18 cellular contexts compared by ENCODE assay signal in genomic region chr1:200037501-200037900, GRCh38. TPM values are rescaled to one million over a fixed set of nuclear protein-coding genes. Genes with fewer than 3 reads are reported as not detected.
A peak's percentile ranks its signal among the peaks of the same experiment; 100 is the strongest.
DNase-seq lines count a peak whose midpoint lies in the region; ATAC-seq, FAIRE-seq and TF ChIP-seq lines count a peak whose summit lies in the region.
"Had no signal": no experiment of that assay in that cellular context is flagged by ENCODE, and none has a peak within 500 bp of the region (broad histone marks: within the 10 kb centered on the region; RNA-seq: fewer than 3 reads in every experiment).

No MANE protein-coding gene starts in this region.

- peaks cover 47% of the 10 kb centered on the region for H3K27me3 Mint-ChIP-seq in MCF 10A (ENCODE audit: insufficient read depth, unreplicated experiment)
- no peaks in the 10 kb centered on the region for H3K27me3 Mint-ChIP-seq in central memory CD8-positive, alpha-beta T cell
- H3K27me3 Mint-ChIP-seq in naive thymus-derived CD4-positive, alpha-beta T cell, result peaks cover 23 to 55% (median 29%) of the 10 kb centered on the region in 5 donors
- peaks cover 28% of the 10 kb centered on the region for H3K27me3 Mint-ChIP-seq in activated T-cell treated with anti-CD3 and anti-CD28 coated beads, Interleukin-2, amount 50 U/mL, for 72 hours (ENCODE audit: low read depth)

- TF ChIP-seq CTCF in MCF 10A (IDR thresholded peaks at IDR 0.05; ENCODE audit: unreplicated experiment) (no peak), breast epithelium (IDR thresholded peaks at IDR 0.05) (no peak), foreskin keratinocyte (conservative IDR thresholded peaks at IDR 0.05) (no peak)

- intact Hi-C loops in MCF 10A (cut with micrococcal nuclease) (no loop called here), breast epithelium (cut with DNase I; ENCODE audit: low total_unique reads) (no loop called here)
- intact Hi-C loops in naive thymus-derived CD4-positive, alpha-beta T cell (cut with micrococcal nuclease), result no loop called here

- no peaks in the 10 kb centered on the region for H3K9me3 Mint-ChIP-seq in MCF 10A (ENCODE audit: unreplicated experiment)
- no peaks in the 10 kb centered on the region for H3K9me3 Mint-ChIP-seq in central memory CD8-positive, alpha-beta T cell
- peaks cover 0 to 5% (median 0%) of the 10 kb centered on the region in 11 donors for H3K9me3 Mint-ChIP-seq in naive thymus-derived CD4-positive, alpha-beta T cell
- no peaks in the 10 kb centered on the region for H3K9me3 Mint-ChIP-seq in activated T-cell treated with anti-CD3 and anti-CD28 coated beads, Interleukin-2, amount 50 U/mL, for 72 hours

- TF ChIP-seq POLR2A in breast epithelium (IDR thresholded peaks at IDR 0.05) (no peak), GM12891 (IDR thresholded peaks at IDR 0.05; ENCODE audit: low read depth, low read length) (no peak)

- no peak for FAIRE-seq in GM12891 (lab: Jason Lieb, UNC)
- FAIRE-seq: GM18507 had no signal

- H3K27ac ChIP-seq in breast epithelium (no peak overlapping the region), foreskin keratinocyte (no peak overlapping the region)
- no peak overlapping the region for H3K27ac ChIP-seq in naive thymus-derived CD4-positive, alpha-beta T cell (ENCODE audit: low read depth, low read length)

- no TSS peak for BruUV-seq in MCF 10A (replicated peaks; lab: Mats Ljungman, UMichigan)

- POLR2A ChIA-PET in MCF 10A (lab: Yijun Ruan, JAX), result no interaction called here
- POLR2A ChIA-PET in naive thymus-derived CD4-positive, alpha-beta T cell (lab: Charles Lee), result no interaction called here

- peak overlapping the region; percentile 1 for H3K4me3 Mint-ChIP-seq in MCF 10A (ENCODE audit: unreplicated experiment)
- H3K4me3 Mint-ChIP-seq in central memory CD8-positive, alpha-beta T cell, result peak overlapping the region; percentile 3
- peak overlapping the region in 6 of 10 donors; percentile 3 to 80 (median 28) for H3K4me3 Mint-ChIP-seq in naive thymus-derived CD4-positive, alpha-beta T cell
- peak overlapping the region in 1 of 2 donors; percentile 29 for H3K4me3 Mint-ChIP-seq in activated T-cell treated with anti-CD3 and anti-CD28 coated beads, Interleukin-2, amount 50 U/mL, for 72 hours

- no peak overlapping the region for H3K4me3 ChIP-seq in breast epithelium
- H3K4me3 ChIP-seq in naive thymus-derived CD4-positive, alpha-beta T cell (ENCODE audit: low read length), result no peak overlapping the region

- CTCF ChIA-PET in MCF 10A (lab: Yijun Ruan, JAX), result interaction anchor here (1.0 to 1.1 kb wide), 2 partner anchors 9 kb away, joined by 3 read pairs; no protein-coding TSS in a partner anchor
- CTCF ChIA-PET in naive thymus-derived CD4-positive, alpha-beta T cell (lab: Charles Lee), result no interaction called here

- H3K27me3 ChIP-seq in breast epithelium, result peaks cover 2 to 98% of the 10 kb centered on the region in 2 donors
- peaks cover 9 to 39% of the 10 kb centered on the region in 2 donors for H3K27me3 ChIP-seq in naive thymus-derived CD4-positive, alpha-beta T cell (ENCODE audit: control insufficient read depth in 2 of 2, insufficient read depth in 2 of 2, low read length in 2 of 2)
- peaks cover 99% of the 10 kb centered on the region for H3K27me3 ChIP-seq in foreskin keratinocyte

- no peak overlapping the region for H3K27ac Mint-ChIP-seq in MCF 10A (ENCODE audit: low read depth, unreplicated experiment)
- no peak overlapping the region for H3K27ac Mint-ChIP-seq in central memory CD8-positive, alpha-beta T cell (ENCODE audit: low read depth)
- no peak overlapping the region for H3K27ac Mint-ChIP-seq in naive thymus-derived CD4-positive, alpha-beta T cell
- H3K27ac Mint-ChIP-seq in activated T-cell treated with anti-CD3 and anti-CD28 coated beads, Interleukin-2, amount 50 U/mL, for 72 hours, result no peak overlapping the region

- no peaks in the 10 kb centered on the region for H3K36me3 Mint-ChIP-seq in MCF 10A (ENCODE audit: insufficient read depth, unreplicated experiment)
- no peaks in the 10 kb centered on the region for H3K36me3 Mint-ChIP-seq in central memory CD8-positive, alpha-beta T cell (ENCODE audit: insufficient read depth)
- peaks cover 0 to 7% (median 0%) of the 10 kb centered on the region in 5 donors for H3K36me3 Mint-ChIP-seq in naive thymus-derived CD4-positive, alpha-beta T cell
- no peaks in the 10 kb centered on the region for H3K36me3 Mint-ChIP-seq in activated T-cell treated with anti-CD3 and anti-CD28 coated beads, Interleukin-2, amount 50 U/mL, for 72 hours (ENCODE audit: insufficient read depth in 2 of 2)

- peaks cover 0 to 14% of the 10 kb centered on the region in 2 donors for H3K4me1 ChIP-seq in breast epithelium
- H3K4me1 ChIP-seq in naive thymus-derived CD4-positive, alpha-beta T cell (ENCODE audit: control insufficient read depth in 2 of 2, insufficient read depth in 2 of 2, low read length in 2 of 2), result peaks cover 4 to 24% of the 10 kb centered on the region in 2 donors
- peaks cover 3% of the 10 kb centered on the region for H3K4me1 ChIP-seq in foreskin keratinocyte

- H3K9me3 ChIP-seq in breast epithelium, result no peaks in the 10 kb centered on the region
- H3K9me3 ChIP-seq in naive thymus-derived CD4-positive, alpha-beta T cell (ENCODE audit: control insufficient read depth in 2 of 3, low read length in 3 of 3), result no peaks in the 10 kb centered on the region
- H3K9me3 ChIP-seq: HAP-1 had no signal

- ATAC-seq in central memory CD8-positive, alpha-beta T cell (replicated peaks; ENCODE audit: extremely low read depth, poor library complexity, severe bottlenecking), result no peak
- ATAC-seq in naive thymus-derived CD4-positive, alpha-beta T cell, result no peak
- ATAC-seq in activated T-cell treated with anti-CD3 and anti-CD28 coated beads, Interleukin-2, amount 50 U/mL, for 72 hours (replicated peaks in 1 of 2), result no peak
- ATAC-seq in foreskin keratinocyte, result no peak

- no peaks in the 10 kb centered on the region for H3K4me1 Mint-ChIP-seq in MCF 10A (ENCODE audit: insufficient read depth, unreplicated experiment)
- H3K4me1 Mint-ChIP-seq in central memory CD8-positive, alpha-beta T cell, result peaks cover 26% of the 10 kb centered on the region
- peaks cover 12 to 39% (median 26%) of the 10 kb centered on the region in 7 donors for H3K4me1 Mint-ChIP-seq in naive thymus-derived CD4-positive, alpha-beta T cell
- peaks cover 13% of the 10 kb centered on the region for H3K4me1 Mint-ChIP-seq in activated T-cell treated with anti-CD3 and anti-CD28 coated beads, Interleukin-2, amount 50 U/mL, for 72 hours (ENCODE audit: low read depth)

- H3K36me3 ChIP-seq in breast epithelium, result no peaks in the 10 kb centered on the region
- no peaks in the 10 kb centered on the region for H3K36me3 ChIP-seq in naive thymus-derived CD4-positive, alpha-beta T cell (ENCODE audit: control insufficient read depth in 2 of 3, insufficient read depth in 3 of 3, low read length in 3 of 3)
- H3K36me3 ChIP-seq: HAP-1 had no signal

- DNase-seq in MCF 10A (ENCODE audit: unreplicated experiment) (no peak), breast epithelium (ENCODE audit: low spot score in 2 of 2) (no peak), GM12891 (ENCODE audit: insufficient read length, low spot score) (no peak), foreskin keratinocyte (no peak)
- DNase-seq in central memory CD8-positive, alpha-beta T cell (ENCODE audit: low spot score in 2 of 2), result no peak
- no peak for DNase-seq in naive thymus-derived CD4-positive, alpha-beta T cell
- no peak for DNase-seq in activated T-cell treated with anti-CD3 and anti-CD28 coated beads, Interleukin-2, amount 50 U/mL, for 72 hours
- no peak for DNase-seq in activated naive CD4-positive, alpha-beta T cell (lab: John Stamatoyannopoulos, UW)
- DNase-seq: 8988T, C1 segment of cervical spinal cord, COR-L47, DMS53, NCI-H1417, NCI-H2029, NCI-H524, SHP77 treated with DMSO at 0.1 percent for 48 hours had no signal

TF ChIP-seq in GM12891, 5 proteins besides CTCF, POLR2A, EP300 and RAD21:
- no peak for TF ChIP-seq PAX5 (IDR thresholded peaks at IDR 0.05; ENCODE audit: insufficient read depth, low read length, severe bottlenecking)
- TF ChIP-seq TAF1 (IDR thresholded peaks at IDR 0.05; ENCODE audit: low read depth, low read length), result no peak
- TF ChIP-seq POU2F2 (IDR thresholded peaks at IDR 0.05; ENCODE audit: low read depth, low read length), result no peak
- TF ChIP-seq POLR2AphosphoS5 (IDR thresholded peaks at IDR 0.05; ENCODE audit: low read depth, low read length), result no peak
- no peak for TF ChIP-seq SPI1 (IDR thresholded peaks at IDR 0.05; ENCODE audit: low read depth, low read length)

RNA-seq across cellular contexts. Expression of gene NR5A2, which starts 10.0 kb away (rescaled TPM):
- 0.09 TPM in 1 of 2 replicates, not detected in the other for total RNA-seq in MCF 10A (2022)
- total RNA-seq in breast epithelium, result 1 to 10 TPM; 4.1 to 5.6 (median 4.9) TPM
- total RNA-seq in naive thymus-derived CD4-positive, alpha-beta T cell, result under 1 TPM in 1 of 5 experiments, not detected in 4; 0.10 TPM
- not detected for polyA plus RNA-seq in naive thymus-derived CD4-positive, alpha-beta T cell
- polyA plus RNA-seq in GM12891 (2012; ENCODE audit: low read depth, missing spikeins), result 0.08 TPM
- under 1 TPM; 0.07 to 0.16 TPM for total RNA-seq in activated T-cell treated with anti-CD3 and anti-CD28 coated beads, Interleukin-2, amount 50 U/mL, for 72 hours
- 0.04 TPM in 1 of 2 replicates, not detected in the other for total RNA-seq in foreskin keratinocyte
- polyA plus RNA-seq in foreskin keratinocyte, result not detected in 2 replicates
